ENCODE assay signal across 10 cellular contexts in the genomic region with DNA sequence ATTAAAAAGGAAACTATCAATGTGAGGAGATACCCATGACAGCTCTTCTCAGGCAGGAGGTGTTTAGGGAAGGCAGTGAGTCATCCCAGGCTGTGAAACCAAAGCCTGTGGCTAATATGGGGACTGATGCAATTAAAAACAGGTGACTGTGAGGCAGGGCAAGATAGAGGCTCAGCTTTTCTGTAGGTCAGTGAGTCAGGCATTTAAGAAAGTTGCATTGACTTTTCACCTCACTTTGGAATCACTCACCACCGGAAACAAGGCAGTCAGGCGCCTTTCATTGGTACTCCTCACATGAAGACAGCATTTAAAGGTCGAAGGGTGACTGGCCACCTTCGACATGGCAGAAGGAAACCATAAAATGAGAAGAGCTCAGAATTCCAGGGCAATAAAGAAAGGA. TPM values are rescaled to one million over a fixed set of nuclear protein-coding genes. Genes with fewer than 3 reads are reported as not detected.
DNase-seq lines count a peak whose midpoint lies in the region; ATAC-seq, FAIRE-seq and TF ChIP-seq lines count a peak whose summit lies in the region.
"Had no signal": no experiment of that assay in that cellular context is flagged by ENCODE, and none has a peak within 500 bp of the region (broad histone marks: within the 10 kb centered on the region; RNA-seq: fewer than 3 reads in every experiment).

No MANE protein-coding gene starts in this region.

- CTCF ChIA-PET in activated naive CD4-positive, alpha-beta T cell treated with anti-CD3 and anti-CD28 coated beads for 36 hours (lab: Charles Lee): interaction anchor here (1.2 kb wide), 1 partner anchor 43 kb away, joined by 4 read pairs; no protein-coding TSS in a partner anchor
- CTCF ChIA-PET in T-cell (lab: Charles Lee): no interaction called here

- no peaks in the 10 kb centered on the region for H3K9me3 ChIP-seq in skeletal muscle tissue (ENCODE audit: control insufficient read depth in 3 of 3, low read length in 3 of 3)
- H3K9me3 ChIP-seq: BLaER1 had no signal

- no peak for FAIRE-seq in GM12891 (lab: Jason Lieb, UNC)

- peaks cover 0 to 4% (median 0%) of the 10 kb centered on the region in 3 donors for H3K4me1 ChIP-seq in skeletal muscle tissue (ENCODE audit: control insufficient read depth in 3 of 3, insufficient read depth in 3 of 3, low read length in 3 of 3)
- H3K4me1 ChIP-seq: BLaER1 had no signal

- no peak overlapping the region for H3K9ac ChIP-seq in skeletal muscle tissue (ENCODE audit: low read depth in 1 of 3, low read length in 3 of 3)
- H3K9ac ChIP-seq: BLaER1 had no signal

- intact Hi-C loops in activated naive CD4-positive, alpha-beta T cell treated with anti-CD3 and anti-CD28 coated beads for 36 hours (cut with micrococcal nuclease): no loop called here

- H3K27ac Mint-ChIP-seq in activated naive CD4-positive, alpha-beta T cell treated with anti-CD3 and anti-CD28 coated beads for 36 hours: no peak overlapping the region
- no peak overlapping the region for H3K27ac Mint-ChIP-seq in T-cell

- peak; percentile 59 for ATAC-seq in HG03097 (IDR thresholded peaks at IDR 0.05; ENCODE audit: low FRiP score, unreplicated experiment)
- ATAC-seq in T-cell (replicated peaks in 1 of 4): no peak

- H3K4me3 ChIP-seq in skeletal muscle tissue (ENCODE audit: low read length in 3 of 3): no peak overlapping the region
- H3K4me3 ChIP-seq: BLaER1 had no signal

- no peak for TF ChIP-seq POLR2A in GM12891 (IDR thresholded peaks at IDR 0.05; ENCODE audit: low read depth, low read length)

- in situ Hi-C loops in SK-MEL-5 (cut with HindIII; ENCODE audit: low pct_unique_long_range_greater_than_20kb, low sequenced_read_pairs): no loop called here

- H3K27ac ChIP-seq in skeletal muscle tissue (ENCODE audit: low read depth, low read length) (peak overlapping the region; percentile 71), caudate nucleus (ENCODE audit: low read depth, low read length) (no peak overlapping the region)
- H3K27ac ChIP-seq: BLaER1 had no signal

- no peaks in the 10 kb centered on the region for H3K27me3 Mint-ChIP-seq in activated naive CD4-positive, alpha-beta T cell treated with anti-CD3 and anti-CD28 coated beads for 36 hours (ENCODE audit: low read depth)
- no peaks in the 10 kb centered on the region for H3K27me3 Mint-ChIP-seq in T-cell

- POLR2A ChIA-PET in T-cell (lab: Charles Lee): no interaction called here

- H3K4me1 Mint-ChIP-seq in activated naive CD4-positive, alpha-beta T cell treated with anti-CD3 and anti-CD28 coated beads for 36 hours (ENCODE audit: low read depth): no peaks in the 10 kb centered on the region
- no peaks in the 10 kb centered on the region for H3K4me1 Mint-ChIP-seq in T-cell

- H3K27me3 ChIP-seq in skeletal muscle tissue (ENCODE audit: control insufficient read depth in 3 of 3, insufficient read depth in 3 of 3, low read length in 3 of 3): no peaks in the 10 kb centered on the region
- H3K27me3 ChIP-seq: BLaER1 had no signal

- H3K4me3 Mint-ChIP-seq in activated naive CD4-positive, alpha-beta T cell treated with anti-CD3 and anti-CD28 coated beads for 36 hours: no peak overlapping the region
- no peak overlapping the region for H3K4me3 Mint-ChIP-seq in T-cell

- no peaks in the 10 kb centered on the region for H3K36me3 ChIP-seq in skeletal muscle tissue (ENCODE audit: control insufficient read depth in 3 of 3, insufficient read depth in 3 of 3, low read length in 3 of 3)
- H3K36me3 ChIP-seq: BLaER1 had no signal

- H3K36me3 Mint-ChIP-seq in activated naive CD4-positive, alpha-beta T cell treated with anti-CD3 and anti-CD28 coated beads for 36 hours (ENCODE audit: low read depth): no peaks in the 10 kb centered on the region
- H3K36me3 Mint-ChIP-seq in T-cell: no peaks in the 10 kb centered on the region

- DNase-seq in activated naive CD4-positive, alpha-beta T cell treated with anti-CD3 and anti-CD28 coated beads for 36 hours: peak; percentile 8
- DNase-seq in activated naive CD4-positive, alpha-beta T cell treated with Interleukin-2 at 50 U/mL for 16 hours: no peak
- DNase-seq in SK-MEL-5 (ENCODE audit: low read depth, low spot score): peak; percentile 83
- DNase-seq in caudate nucleus (lab: John Stamatoyannopoulos, UW): no peak
- DNase-seq in T-cell: no peak
- no peak for DNase-seq in GM12891 (ENCODE audit: insufficient read length, low spot score)
- DNase-seq: NCI-H2029 had no signal

- H3K9me3 Mint-ChIP-seq in activated naive CD4-positive, alpha-beta T cell treated with anti-CD3 and anti-CD28 coated beads for 36 hours: no peaks in the 10 kb centered on the region
- peaks cover 0 to 11% (median 3%) of the 10 kb centered on the region in 3 donors for H3K9me3 Mint-ChIP-seq in T-cell

TF ChIP-seq in GM12891, 5 proteins besides CTCF, POLR2A, EP300 and RAD21:
- TF ChIP-seq TAF1 (IDR thresholded peaks at IDR 0.05; ENCODE audit: low read depth, low read length) (no peak), POU2F2 (IDR thresholded peaks at IDR 0.05; ENCODE audit: low read depth, low read length) (no peak), SPI1 (IDR thresholded peaks at IDR 0.05; ENCODE audit: low read depth, low read length) (no peak), POLR2AphosphoS5 (IDR thresholded peaks at IDR 0.05; ENCODE audit: low read depth, low read length) (no peak), PAX5 (IDR thresholded peaks at IDR 0.05; ENCODE audit: insufficient read depth, low read length, severe bottlenecking) (no peak)

RNA-seq across cellular contexts. Expression of a gene that starts 54.5 kb away (rescaled TPM):
- total RNA-seq in activated naive CD4-positive, alpha-beta T cell treated with anti-CD3 and anti-CD28 coated beads for 36 hours: under 1 TPM; 0.19 to 0.37 TPM
- 1.3 and 2.0 TPM in 2 replicates for total RNA-seq in SK-MEL-5 (2014; rRNA removed; shearing (Covaris generic))
- polyA plus RNA-seq in SK-MEL-5 (2015; cell fraction: cytosol; rRNA removed): 1.1 and 2.1 TPM in 2 replicates
- polyA plus RNA-seq in SK-MEL-5 (2015; cell fraction: nucleus; rRNA removed): 0.32 and 2.6 TPM in 2 replicates
- total RNA-seq in skeletal muscle tissue (3.1 TPM), T-cell (under 1 TPM in 2 of 5 donors, not detected in 3; 0.03 to 0.06 TPM)
- 0.01 TPM for polyA plus RNA-seq in GM12891 (2012; ENCODE audit: low read depth, missing spikeins)

Comparison
In these comparisons a context has a peak if more than half of its experiments do, and no peak if none do; other contexts are left out.
1. DNase-seq: peak in activated naive CD4-positive, alpha-beta T cell treated with anti-CD3 and anti-CD28 coated beads for 36 hours (single experiment) and SK-MEL-5 (single experiment); none in activated naive CD4-positive, alpha-beta T cell treated with Interleukin-2 at 50 U/mL for 16 hours (single experiment), caudate nucleus (0 of 61), T-cell (0 of 34) and GM12891 (single experiment).